Comparison of ENCODE assay signal across 23 cellular contexts in the genomic region with DNA sequence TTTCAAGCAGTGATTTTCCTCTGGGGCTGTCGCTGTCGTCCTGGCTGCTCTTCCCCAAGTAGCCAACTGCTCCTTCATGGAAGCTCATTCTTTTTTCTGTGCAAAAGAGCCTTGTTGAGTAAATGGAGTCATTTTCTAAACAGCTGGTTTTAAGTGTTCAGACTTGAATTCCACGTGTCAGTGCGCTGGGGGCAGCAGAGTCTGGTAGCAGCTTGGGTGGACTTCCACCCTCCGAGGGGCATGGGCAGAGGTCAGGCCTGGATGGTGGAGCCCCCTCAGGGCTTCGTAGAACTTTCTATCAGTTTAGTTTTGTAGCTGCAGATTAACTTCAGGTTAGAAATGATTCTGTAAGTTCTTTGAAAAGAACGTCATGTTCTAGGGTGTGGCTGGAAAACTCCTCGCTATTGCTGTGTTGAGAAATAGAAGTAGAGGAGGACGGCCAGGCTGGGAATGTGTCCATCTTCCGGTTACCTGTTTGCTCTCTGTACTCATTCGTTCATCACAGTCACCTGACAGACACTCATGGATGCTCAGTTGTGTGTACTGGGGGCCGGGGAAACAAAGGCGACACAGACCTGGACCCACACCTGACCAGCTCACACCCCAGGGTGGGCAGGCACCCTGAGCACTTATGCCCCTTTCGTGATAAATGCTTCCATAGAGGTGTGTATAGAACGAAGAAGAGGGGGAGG.
DNase-seq lines count a peak whose midpoint lies in the region; ATAC-seq and TF ChIP-seq lines count a peak whose summit lies in the region.
"Had no signal": no experiment of that assay in that cellular context is flagged by ENCODE, and none has a peak within 500 bp of the region (broad histone marks: within the 10 kb centered on the region; RNA-seq: fewer than 3 reads in every experiment).

No MANE protein-coding gene starts in this region.

- H3K36me3 ChIP-seq in mucosa of rectum (ENCODE audit: control insufficient read depth in 2 of 2, insufficient read depth in 2 of 2, low read length in 2 of 2) = peaks cover 0 to 11% of the 10 kb centered on the region in 2 donors
- H3K36me3 ChIP-seq in stomach = peaks cover 0 to 19% (median 13%) of the 10 kb centered on the region in 4 donors
- H3K36me3 ChIP-seq: brain microvascular endothelial cell, MG63, thoracic aorta had no signal

- H3K4me3 ChIP-seq in epithelial cell of esophagus (ENCODE audit: low read length) (no peak overlapping the region), mucosa of rectum (ENCODE audit: low read length in 2 of 2) (no peak overlapping the region), stomach (peak overlapping the region in 1 of 4 donors; percentile 11)
- H3K4me3 ChIP-seq: MG63, thoracic aorta had no signal

- H3K9ac ChIP-seq in mucosa of rectum (ENCODE audit: low read depth in 1 of 2, low read length in 2 of 2) = peak overlapping the region; percentile 14 to 66

- H3K4me3 Mint-ChIP-seq in WTC11 = no peak overlapping the region
- H3K4me3 Mint-ChIP-seq: activated naive CD8-positive, alpha-beta T cell treated with anti-CD3 and anti-CD28 coated beads, Interleukin-2, amount 10 ng/mL, durations not matched to agents 7 days and 5 days; CD4-positive, alpha-beta T cell had no signal

- no peak for ATAC-seq in WTC11
- ATAC-seq in HG03442 (IDR thresholded peaks at IDR 0.05; ENCODE audit: unreplicated experiment) = no peak

- POLR2A ChIA-PET in WTC11 (lab: Charles Lee) = no interaction called here

- CTCF ChIA-PET in WTC11 (lab: Charles Lee) = no interaction called here

- DNase-seq in WTC11 (ENCODE audit: low spot score) = no peak
- peak; percentile 52 for DNase-seq in epithelial cell of esophagus (ENCODE audit: low read depth)
- peak; percentile 62 for DNase-seq in stomach
- no peak for DNase-seq in activated CD8-positive, alpha-beta memory T cell treated with anti-CD3 and anti-CD28 coated beads, Interleukin-2, amount 50 U/mL, for 48 hours
- no peak for DNase-seq in COR-L47 (lab: John Stamatoyannopoulos, UW)
- no peak for DNase-seq in T-helper 1 cell
- DNase-seq: activated naive CD8-positive, alpha-beta T cell treated with anti-CD3 and anti-CD28 coated beads, Interleukin-2, amount 10 ng/mL, durations not matched to agents 7 days and 5 days; brain microvascular endothelial cell; CD4-positive, alpha-beta T cell; cortex of kidney; DMS153; GDM1; IMR-90; MG63; midbrain; NCI-H1436 treated with DMSO at 0.1 percent for 48 hours; NCI-H69; retina; stimulated activated CD4-positive, alpha-beta T cell treated with anti-CD3 and anti-CD28 coated beads, Interleukin-15, amount 100 ng/mL, for 24 hours had no signal

- H3K4me1 ChIP-seq in mucosa of rectum (ENCODE audit: control insufficient read depth in 2 of 2, insufficient read depth in 2 of 2, low read length in 2 of 2) (peaks cover 12 to 21% of the 10 kb centered on the region in 2 donors), stomach (peaks cover 5 to 25% (median 22%) of the 10 kb centered on the region in 4 donors)

- H3K9me3 ChIP-seq in mucosa of rectum (ENCODE audit: control insufficient read depth in 2 of 2, low read length in 2 of 2) (no peaks in the 10 kb centered on the region), stomach (no peaks in the 10 kb centered on the region)
- H3K9me3 ChIP-seq: MG63, neutrophil, thoracic aorta had no signal

- no peaks in the 10 kb centered on the region for H3K9me3 Mint-ChIP-seq in WTC11
- H3K9me3 Mint-ChIP-seq: activated naive CD8-positive, alpha-beta T cell treated with anti-CD3 and anti-CD28 coated beads, Interleukin-2, amount 10 ng/mL, durations not matched to agents 7 days and 5 days; CD4-positive, alpha-beta T cell had no signal

- WGBS in stomach, 5 donors = 47 to 67% (median 53%) methylated on average over 14 to 15 of the region's 15 CpGs

- H3K27me3 ChIP-seq in mucosa of rectum (ENCODE audit: control insufficient read depth in 2 of 2, insufficient read depth in 2 of 2, low read length in 2 of 2) = no peaks in the 10 kb centered on the region
- no peaks in the 10 kb centered on the region for H3K27me3 ChIP-seq in stomach
- H3K27me3 ChIP-seq: brain microvascular endothelial cell, MG63, neutrophil had no signal

- intact Hi-C loops in stomach (cut with DNase I; ENCODE audit: low total_unique reads) = no loop called here

- no peaks in the 10 kb centered on the region for H3K27me3 Mint-ChIP-seq in WTC11 (ENCODE audit: low read depth)
- H3K27me3 Mint-ChIP-seq: activated naive CD8-positive, alpha-beta T cell treated with anti-CD3 and anti-CD28 coated beads, Interleukin-2, amount 10 ng/mL, durations not matched to agents 7 days and 5 days; CD4-positive, alpha-beta T cell had no signal

- TF ChIP-seq CTCF in WTC11 (IDR thresholded peaks at IDR 0.05) (no peak), epithelial cell of esophagus (IDR thresholded peaks at IDR 0.05; ENCODE audit: insufficient read depth, low read depth, low read length, missing control alignments) (no peak), stomach (IDR thresholded peaks at IDR 0.05) (no peak)

- TF ChIP-seq POLR2A in stomach (IDR thresholded peaks at IDR 0.05) = no peak

- H3K4me1 Mint-ChIP-seq in WTC11 = peaks cover 11% of the 10 kb centered on the region

- TF ChIP-seq EP300 in stomach (IDR thresholded peaks at IDR 0.05) = no peak

- no peaks in the 10 kb centered on the region for H3K36me3 Mint-ChIP-seq in WTC11
- H3K36me3 Mint-ChIP-seq: activated naive CD8-positive, alpha-beta T cell treated with anti-CD3 and anti-CD28 coated beads, Interleukin-2, amount 10 ng/mL, durations not matched to agents 7 days and 5 days had no signal

- H3K27ac Mint-ChIP-seq in WTC11 = peak overlapping the region; percentile 51; the same call in 1 of the 2 replicates
- H3K27ac Mint-ChIP-seq: activated naive CD8-positive, alpha-beta T cell treated with anti-CD3 and anti-CD28 coated beads, Interleukin-2, amount 10 ng/mL, durations not matched to agents 7 days and 5 days; CD4-positive, alpha-beta T cell had no signal

- H3K27ac ChIP-seq in mucosa of rectum (ENCODE audit: low read depth in 2 of 2, low read length in 2 of 2) (peak overlapping the region; percentile 61 to 82), stomach (peak overlapping the region; percentile 16 to 84 (median 74))
- H3K27ac ChIP-seq: brain microvascular endothelial cell, neutrophil, thoracic aorta had no signal

TF ChIP-seq in WTC11, 78 proteins besides CTCF, POLR2A, EP300 and RAD21 (continues in another document):
- TF ChIP-seq, protein P1, sequence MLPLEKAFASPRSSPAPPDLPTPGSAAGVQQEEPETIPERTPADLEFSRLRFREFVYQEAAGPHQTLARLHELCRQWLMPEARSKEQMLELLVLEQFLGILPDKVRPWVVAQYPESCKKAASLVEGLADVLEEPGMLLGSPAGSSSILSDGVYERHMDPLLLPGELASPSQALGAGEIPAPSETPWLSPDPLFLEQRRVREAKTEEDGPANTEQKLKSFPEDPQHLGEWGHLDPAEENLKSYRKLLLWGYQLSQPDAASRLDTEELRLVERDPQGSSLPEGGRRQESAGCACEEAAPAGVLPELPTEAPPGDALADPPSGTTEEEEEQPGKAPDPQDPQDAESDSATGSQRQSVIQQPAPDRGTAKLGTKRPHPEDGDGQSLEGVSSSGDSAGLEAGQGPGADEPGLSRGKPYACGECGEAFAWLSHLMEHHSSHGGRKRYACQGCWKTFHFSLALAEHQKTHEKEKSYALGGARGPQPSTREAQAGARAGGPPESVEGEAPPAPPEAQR (CRISPR knock-in tag; IDR thresholded peaks at IDR 0.05) = no peak
- TF ChIP-seq, protein P2, sequence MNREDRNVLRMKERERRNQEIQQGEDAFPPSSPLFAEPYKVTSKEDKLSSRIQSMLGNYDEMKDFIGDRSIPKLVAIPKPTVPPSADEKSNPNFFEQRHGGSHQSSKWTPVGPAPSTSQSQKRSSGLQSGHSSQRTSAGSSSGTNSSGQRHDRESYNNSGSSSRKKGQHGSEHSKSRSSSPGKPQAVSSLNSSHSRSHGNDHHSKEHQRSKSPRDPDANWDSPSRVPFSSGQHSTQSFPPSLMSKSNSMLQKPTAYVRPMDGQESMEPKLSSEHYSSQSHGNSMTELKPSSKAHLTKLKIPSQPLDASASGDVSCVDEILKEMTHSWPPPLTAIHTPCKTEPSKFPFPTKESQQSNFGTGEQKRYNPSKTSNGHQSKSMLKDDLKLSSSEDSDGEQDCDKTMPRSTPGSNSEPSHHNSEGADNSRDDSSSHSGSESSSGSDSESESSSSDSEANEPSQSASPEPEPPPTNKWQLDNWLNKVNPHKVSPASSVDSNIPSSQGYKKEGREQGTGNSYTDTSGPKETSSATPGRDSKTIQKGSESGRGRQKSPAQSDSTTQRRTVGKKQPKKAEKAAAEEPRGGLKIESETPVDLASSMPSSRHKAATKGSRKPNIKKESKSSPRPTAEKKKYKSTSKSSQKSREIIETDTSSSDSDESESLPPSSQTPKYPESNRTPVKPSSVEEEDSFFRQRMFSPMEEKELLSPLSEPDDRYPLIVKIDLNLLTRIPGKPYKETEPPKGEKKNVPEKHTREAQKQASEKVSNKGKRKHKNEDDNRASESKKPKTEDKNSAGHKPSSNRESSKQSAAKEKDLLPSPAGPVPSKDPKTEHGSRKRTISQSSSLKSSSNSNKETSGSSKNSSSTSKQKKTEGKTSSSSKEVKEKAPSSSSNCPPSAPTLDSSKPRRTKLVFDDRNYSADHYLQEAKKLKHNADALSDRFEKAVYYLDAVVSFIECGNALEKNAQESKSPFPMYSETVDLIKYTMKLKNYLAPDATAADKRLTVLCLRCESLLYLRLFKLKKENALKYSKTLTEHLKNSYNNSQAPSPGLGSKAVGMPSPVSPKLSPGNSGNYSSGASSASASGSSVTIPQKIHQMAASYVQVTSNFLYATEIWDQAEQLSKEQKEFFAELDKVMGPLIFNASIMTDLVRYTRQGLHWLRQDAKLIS (CRISPR knock-in tag; IDR thresholded peaks at IDR 0.05; ENCODE audit: borderline replicate concordance) = no peak
- TF ChIP-seq, protein P3, sequence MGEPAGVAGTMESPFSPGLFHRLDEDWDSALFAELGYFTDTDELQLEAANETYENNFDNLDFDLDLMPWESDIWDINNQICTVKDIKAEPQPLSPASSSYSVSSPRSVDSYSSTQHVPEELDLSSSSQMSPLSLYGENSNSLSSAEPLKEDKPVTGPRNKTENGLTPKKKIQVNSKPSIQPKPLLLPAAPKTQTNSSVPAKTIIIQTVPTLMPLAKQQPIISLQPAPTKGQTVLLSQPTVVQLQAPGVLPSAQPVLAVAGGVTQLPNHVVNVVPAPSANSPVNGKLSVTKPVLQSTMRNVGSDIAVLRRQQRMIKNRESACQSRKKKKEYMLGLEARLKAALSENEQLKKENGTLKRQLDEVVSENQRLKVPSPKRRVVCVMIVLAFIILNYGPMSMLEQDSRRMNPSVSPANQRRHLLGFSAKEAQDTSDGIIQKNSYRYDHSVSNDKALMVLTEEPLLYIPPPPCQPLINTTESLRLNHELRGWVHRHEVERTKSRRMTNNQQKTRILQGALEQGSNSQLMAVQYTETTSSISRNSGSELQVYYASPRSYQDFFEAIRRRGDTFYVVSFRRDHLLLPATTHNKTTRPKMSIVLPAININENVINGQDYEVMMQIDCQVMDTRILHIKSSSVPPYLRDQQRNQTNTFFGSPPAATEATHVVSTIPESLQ (CRISPR knock-in tag; IDR thresholded peaks at IDR 0.05) = no peak
- no peak for TF ChIP-seq SOX15 (CRISPR knock-in tag; IDR thresholded peaks at IDR 0.05)
- TF ChIP-seq ZBTB21 (CRISPR knock-in tag; IDR thresholded peaks at IDR 0.05; ENCODE audit: borderline replicate concordance) = no peak
- no peak for TF ChIP-seq JUN (CRISPR knock-in tag; IDR thresholded peaks at IDR 0.05)
- no peak for TF ChIP-seq GABPB1 (CRISPR knock-in tag; IDR thresholded peaks at IDR 0.05)

Comparison
In these comparisons a context has a peak if more than half of its experiments do, and no peak if none do; other contexts are left out.
1. DNase-seq: peak in epithelial cell of esophagus (single experiment) and stomach (single experiment); none in WTC11 (single experiment), activated CD8-positive, alpha-beta memory T cell treated with anti-CD3 and anti-CD28 coated beads, Interleukin-2, amount 50 U/mL, for 48 hours (single experiment), COR-L47 (single experiment) and T-helper 1 cell (0 of 5).